ENCODE assay signal across 1 cellular context in the genomic region with DNA sequence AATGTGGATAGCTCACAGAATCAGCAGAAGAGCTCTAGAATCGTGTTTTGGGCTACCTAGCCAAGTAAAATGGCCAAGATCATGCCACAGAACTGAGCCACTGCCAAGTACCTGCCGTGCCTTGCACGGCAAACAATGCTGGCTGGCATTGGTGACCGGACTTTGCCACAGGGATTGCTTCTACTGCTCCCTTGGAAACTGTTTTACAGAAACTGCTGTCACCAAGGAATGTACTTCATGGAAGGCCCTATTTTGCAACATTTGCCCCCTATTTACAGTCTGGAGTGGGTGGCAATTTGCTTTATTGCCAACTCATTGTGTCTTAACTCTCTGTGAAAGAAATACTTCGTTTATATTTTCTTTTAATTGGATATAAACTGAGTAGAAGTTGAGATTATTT.
TF ChIP-seq lines count a peak whose summit lies in the region.

No MANE protein-coding gene starts in this region.

TF ChIP-seq in HepG2, 621 proteins besides CTCF, POLR2A, EP300 and RAD21 (continued from another document and continues in another):
- no peak for TF ChIP-seq HNF1A (IDR thresholded peaks at IDR 0.05; ENCODE audit: low read depth)
- TF ChIP-seq HNF1A (CRISPR knock-in tag; IDR thresholded peaks at IDR 0.05; ENCODE audit: borderline replicate concordance), result no peak
- TF ChIP-seq, protein P1, sequence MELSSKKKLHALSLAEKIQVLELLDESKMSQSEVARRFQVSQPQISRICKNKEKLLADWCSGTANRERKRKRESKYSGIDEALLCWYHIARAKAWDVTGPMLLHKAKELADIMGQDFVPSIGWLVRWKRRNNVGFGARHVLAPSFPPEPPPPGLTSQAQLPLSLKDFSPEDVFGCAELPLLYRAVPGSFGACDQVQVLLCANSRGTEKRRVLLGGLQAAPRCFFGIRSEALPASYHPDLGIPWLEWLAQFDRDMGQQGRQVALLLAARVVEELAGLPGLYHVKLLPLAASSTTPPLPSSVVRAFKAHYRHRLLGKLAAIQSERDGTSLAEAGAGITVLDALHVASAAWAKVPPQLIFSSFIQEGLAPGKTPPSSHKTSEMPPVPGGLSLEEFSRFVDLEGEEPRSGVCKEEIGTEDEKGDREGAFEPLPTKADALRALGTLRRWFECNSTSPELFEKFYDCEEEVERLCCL (CRISPR knock-in tag; IDR thresholded peaks at IDR 0.05; ENCODE audit: borderline replicate concordance), result no peak
- no peak for TF ChIP-seq ZNF530 (CRISPR knock-in tag; IDR thresholded peaks at IDR 0.05; ENCODE audit: low read depth)
- peak; percentile 41; the same call in 1 of the 2 replicates for TF ChIP-seq NCOA2 (CRISPR knock-in tag; IDR thresholded peaks at IDR 0.05)
- no peak for TF ChIP-seq ZNF333 (CRISPR knock-in tag; IDR thresholded peaks at IDR 0.05; ENCODE audit: borderline replicate concordance)
- no peak for TF ChIP-seq ZBTB21 (CRISPR knock-in tag; IDR thresholded peaks at IDR 0.05)
- no peak for TF ChIP-seq ZFP90 (CRISPR knock-in tag; IDR thresholded peaks at IDR 0.05; ENCODE audit: borderline replicate concordance)
- no peak for TF ChIP-seq ZSCAN9 (CRISPR knock-in tag; IDR thresholded peaks at IDR 0.05; ENCODE audit: borderline replicate concordance)
- TF ChIP-seq HOXA3 (CRISPR knock-in tag; IDR thresholded peaks at IDR 0.05), result peak; percentile 34; the same call in 1 of the 2 replicates
- TF ChIP-seq, protein P2, sequence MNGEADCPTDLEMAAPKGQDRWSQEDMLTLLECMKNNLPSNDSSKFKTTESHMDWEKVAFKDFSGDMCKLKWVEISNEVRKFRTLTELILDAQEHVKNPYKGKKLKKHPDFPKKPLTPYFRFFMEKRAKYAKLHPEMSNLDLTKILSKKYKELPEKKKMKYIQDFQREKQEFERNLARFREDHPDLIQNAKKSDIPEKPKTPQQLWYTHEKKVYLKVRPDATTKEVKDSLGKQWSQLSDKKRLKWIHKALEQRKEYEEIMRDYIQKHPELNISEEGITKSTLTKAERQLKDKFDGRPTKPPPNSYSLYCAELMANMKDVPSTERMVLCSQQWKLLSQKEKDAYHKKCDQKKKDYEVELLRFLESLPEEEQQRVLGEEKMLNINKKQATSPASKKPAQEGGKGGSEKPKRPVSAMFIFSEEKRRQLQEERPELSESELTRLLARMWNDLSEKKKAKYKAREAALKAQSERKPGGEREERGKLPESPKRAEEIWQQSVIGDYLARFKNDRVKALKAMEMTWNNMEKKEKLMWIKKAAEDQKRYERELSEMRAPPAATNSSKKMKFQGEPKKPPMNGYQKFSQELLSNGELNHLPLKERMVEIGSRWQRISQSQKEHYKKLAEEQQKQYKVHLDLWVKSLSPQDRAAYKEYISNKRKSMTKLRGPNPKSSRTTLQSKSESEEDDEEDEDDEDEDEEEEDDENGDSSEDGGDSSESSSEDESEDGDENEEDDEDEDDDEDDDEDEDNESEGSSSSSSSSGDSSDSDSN (CRISPR knock-in tag; IDR thresholded peaks at IDR 0.05), result no peak
- no peak for TF ChIP-seq SMAD3 (CRISPR knock-in tag; IDR thresholded peaks at IDR 0.05)
- TF ChIP-seq, protein P3, sequence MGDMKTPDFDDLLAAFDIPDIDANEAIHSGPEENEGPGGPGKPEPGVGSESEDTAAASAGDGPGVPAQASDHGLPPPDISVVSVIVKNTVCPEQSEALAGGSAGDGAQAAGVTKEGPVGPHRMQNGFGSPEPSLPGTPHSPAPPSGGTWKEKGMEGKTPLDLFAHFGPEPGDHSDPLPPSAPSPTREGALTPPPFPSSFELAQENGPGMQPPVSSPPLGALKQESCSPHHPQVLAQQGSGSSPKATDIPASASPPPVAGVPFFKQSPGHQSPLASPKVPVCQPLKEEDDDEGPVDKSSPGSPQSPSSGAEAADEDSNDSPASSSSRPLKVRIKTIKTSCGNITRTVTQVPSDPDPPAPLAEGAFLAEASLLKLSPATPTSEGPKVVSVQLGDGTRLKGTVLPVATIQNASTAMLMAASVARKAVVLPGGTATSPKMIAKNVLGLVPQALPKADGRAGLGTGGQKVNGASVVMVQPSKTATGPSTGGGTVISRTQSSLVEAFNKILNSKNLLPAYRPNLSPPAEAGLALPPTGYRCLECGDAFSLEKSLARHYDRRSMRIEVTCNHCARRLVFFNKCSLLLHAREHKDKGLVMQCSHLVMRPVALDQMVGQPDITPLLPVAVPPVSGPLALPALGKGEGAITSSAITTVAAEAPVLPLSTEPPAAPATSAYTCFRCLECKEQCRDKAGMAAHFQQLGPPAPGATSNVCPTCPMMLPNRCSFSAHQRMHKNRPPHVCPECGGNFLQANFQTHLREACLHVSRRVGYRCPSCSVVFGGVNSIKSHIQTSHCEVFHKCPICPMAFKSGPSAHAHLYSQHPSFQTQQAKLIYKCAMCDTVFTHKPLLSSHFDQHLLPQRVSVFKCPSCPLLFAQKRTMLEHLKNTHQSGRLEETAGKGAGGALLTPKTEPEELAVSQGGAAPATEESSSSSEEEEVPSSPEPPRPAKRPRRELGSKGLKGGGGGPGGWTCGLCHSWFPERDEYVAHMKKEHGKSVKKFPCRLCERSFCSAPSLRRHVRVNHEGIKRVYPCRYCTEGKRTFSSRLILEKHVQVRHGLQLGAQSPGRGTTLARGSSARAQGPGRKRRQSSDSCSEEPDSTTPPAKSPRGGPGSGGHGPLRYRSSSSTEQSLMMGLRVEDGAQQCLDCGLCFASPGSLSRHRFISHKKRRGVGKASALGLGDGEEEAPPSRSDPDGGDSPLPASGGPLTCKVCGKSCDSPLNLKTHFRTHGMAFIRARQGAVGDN (CRISPR knock-in tag; IDR thresholded peaks at IDR 0.05), result peak; percentile 11; the same call in 1 of the 2 replicates
- TF ChIP-seq SOX5 (CRISPR knock-in tag; IDR thresholded peaks at IDR 0.05; ENCODE audit: borderline replicate concordance), result 0 out of 2 replicates have a peak, but pooled peaks have one; percentile 25
- TF ChIP-seq CEBPZ (IDR thresholded peaks at IDR 0.05; ENCODE audit: low read length), result no peak
- TF ChIP-seq PAXIP1 (CRISPR knock-in tag; conservative IDR thresholded peaks at IDR 0.05), result peak; percentile 53
- TF ChIP-seq ARID5B (CRISPR knock-in tag; IDR thresholded peaks at IDR 0.05), result peak; percentile 70
- no peak for TF ChIP-seq GTF3A (CRISPR knock-in tag; conservative IDR thresholded peaks at IDR 0.05)
- TF ChIP-seq MAFF (IDR thresholded peaks at IDR 0.05; ENCODE audit: low read depth, low read length), result peak; percentile 27; the same call in 1 of the 2 replicates
- TF ChIP-seq MXD3 (CRISPR knock-in tag; IDR thresholded peaks at IDR 0.05), result no peak
- TF ChIP-seq, protein P4, sequence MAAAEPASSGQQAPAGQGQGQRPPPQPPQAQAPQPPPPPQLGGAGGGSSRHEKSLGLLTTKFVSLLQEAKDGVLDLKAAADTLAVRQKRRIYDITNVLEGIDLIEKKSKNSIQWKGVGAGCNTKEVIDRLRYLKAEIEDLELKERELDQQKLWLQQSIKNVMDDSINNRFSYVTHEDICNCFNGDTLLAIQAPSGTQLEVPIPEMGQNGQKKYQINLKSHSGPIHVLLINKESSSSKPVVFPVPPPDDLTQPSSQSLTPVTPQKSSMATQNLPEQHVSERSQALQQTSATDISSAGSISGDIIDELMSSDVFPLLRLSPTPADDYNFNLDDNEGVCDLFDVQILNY (CRISPR knock-in tag; conservative IDR thresholded peaks at IDR 0.05), result no peak
